ENCODE assay signal across 27 cellular contexts in the genomic region with DNA sequence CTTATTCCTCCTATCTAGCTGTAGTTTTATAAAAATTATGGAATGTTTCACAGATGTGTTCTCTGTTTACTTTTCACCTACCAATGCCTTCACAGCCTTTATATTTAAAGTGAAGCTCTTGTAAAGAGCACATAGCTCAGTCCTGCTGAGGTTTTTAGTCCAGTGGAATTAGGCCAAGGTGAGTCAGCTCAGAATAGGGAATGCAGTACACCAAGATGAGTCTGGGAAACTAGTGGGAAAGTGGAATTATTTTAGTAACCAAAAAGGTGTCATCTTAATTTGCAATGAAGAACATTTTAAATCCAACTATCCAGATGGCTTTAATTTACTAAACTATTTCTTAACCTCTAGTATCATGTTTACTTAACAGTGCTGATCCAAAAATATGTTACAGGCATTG.
A peak's percentile ranks its signal among the peaks of the same experiment; 100 is the strongest.
DNase-seq lines count a peak whose midpoint lies in the region; TF ChIP-seq lines count a peak whose summit lies in the region.
"Had no signal": no experiment of that assay in that cellular context is flagged by ENCODE, and none has a peak within 500 bp of the region (broad histone marks: within the 10 kb centered on the region; RNA-seq: fewer than 3 reads in every experiment).

No MANE protein-coding gene starts in this region.

- H3K36me3 ChIP-seq in GM23248 (ENCODE audit: low read depth), result no peaks in the 10 kb centered on the region
- H3K36me3 ChIP-seq in CD4-positive, alpha-beta memory T cell (ENCODE audit: insufficient read depth, low read length), result no peaks in the 10 kb centered on the region
- H3K36me3 ChIP-seq: spleen, tibial artery had no signal

- no peaks in the 10 kb centered on the region for H4K20me1 ChIP-seq in GM23248 (ENCODE audit: insufficient read depth)

- H3K9me2 ChIP-seq in GM23248 (ENCODE audit: insufficient read depth), result no peaks in the 10 kb centered on the region

- H3K9me3 Mint-ChIP-seq in CD4-positive, alpha-beta memory T cell, result peaks cover 0 to 10% (median 4%) of the 10 kb centered on the region in 8 donors
- H3K9me3 Mint-ChIP-seq in chondrocyte (ENCODE audit: low read depth), result peaks cover 4% of the 10 kb centered on the region
- H3K9me3 Mint-ChIP-seq: activated CD8-positive, alpha-beta T cell treated with anti-CD3 and anti-CD28 coated beads for 36 hours had no signal

- H3K27me3 ChIP-seq in GM23248 (replicated peaks; ENCODE audit: insufficient read depth), result no peaks in the 10 kb centered on the region
- no peaks in the 10 kb centered on the region for H3K27me3 ChIP-seq in CD4-positive, alpha-beta memory T cell (ENCODE audit: insufficient read depth, low read length)

- H3F3A ChIP-seq in GM23248 (ENCODE audit: insufficient read depth), result no peaks in the 10 kb centered on the region

- H3K27me3 Mint-ChIP-seq in CD4-positive, alpha-beta memory T cell, result no peaks in the 10 kb centered on the region
- peaks cover 7% of the 10 kb centered on the region for H3K27me3 Mint-ChIP-seq in chondrocyte (ENCODE audit: low read depth)

- peaks cover 10% of the 10 kb centered on the region; the same call in 1 of the 2 replicates for H3K4me1 ChIP-seq in GM23248 (ENCODE audit: insufficient read depth)
- H3K4me1 ChIP-seq in CD4-positive, alpha-beta memory T cell (ENCODE audit: insufficient read depth, low read length), result no peaks in the 10 kb centered on the region
- H3K4me1 ChIP-seq: spleen, tibial artery had no signal

- H3K9ac ChIP-seq in GM23248, result no peak overlapping the region
- H3K9ac ChIP-seq: KMS-11 had no signal

- no peak for TF ChIP-seq CTCF in astrocyte of the cerebellum (IDR thresholded peaks at IDR 0.05; ENCODE audit: low read depth, low read length, missing control alignments)
- no peak for TF ChIP-seq CTCF in foreskin fibroblast (IDR thresholded peaks at IDR 0.05; ENCODE audit: low read depth, low read length)
- TF ChIP-seq CTCF in chondrocyte (IDR thresholded peaks at IDR 0.05), result no peak

- H3K9me3 ChIP-seq in GM23248 (ENCODE audit: low read depth), result no peaks in the 10 kb centered on the region
- no peaks in the 10 kb centered on the region for H3K9me3 ChIP-seq in CD4-positive, alpha-beta memory T cell (ENCODE audit: control insufficient read depth in 1 of 2, low read length in 2 of 2)
- H3K9me3 ChIP-seq: tibial artery had no signal

- H3K4me3 ChIP-seq in GM23248 (no peak overlapping the region), astrocyte of the cerebellum (ENCODE audit: low read depth, low read length) (no peak overlapping the region), foreskin fibroblast (ENCODE audit: low read depth in 1 of 2, low read length in 2 of 2) (no peak overlapping the region)
- no peak overlapping the region for H3K4me3 ChIP-seq in CD4-positive, alpha-beta memory T cell (ENCODE audit: low read length in 2 of 2)
- H3K4me3 ChIP-seq: PC-9, spleen, tibial artery had no signal

- POLR2A ChIA-PET in CD4-positive, alpha-beta memory T cell (lab: Charles Lee; ENCODE audit: partially characterized antibody), result no interaction called here

- no peaks in the 10 kb centered on the region for H3K4me1 Mint-ChIP-seq in CD4-positive, alpha-beta memory T cell
- H3K4me1 Mint-ChIP-seq in chondrocyte (ENCODE audit: low read depth), result peaks cover 14% of the 10 kb centered on the region

- H3K4me2 ChIP-seq in GM23248 (ENCODE audit: unreplicated experiment), result no peak overlapping the region
- H3K4me2 ChIP-seq: KMS-11, PC-9 had no signal

- CTCF ChIA-PET in CD4-positive, alpha-beta memory T cell (lab: Charles Lee; ENCODE audit: partially characterized antibody), result no interaction called here

- intact Hi-C loops in CD4-positive, alpha-beta memory T cell (cut with micrococcal nuclease), result no loop called here

- H3K27ac ChIP-seq in GM23248, result no peak overlapping the region
- no peak overlapping the region for H3K27ac ChIP-seq in CD4-positive, alpha-beta memory T cell (ENCODE audit: low read depth, low read length)
- H3K27ac ChIP-seq: C4-2B, KMS-11, PC-9, spleen, tibial artery had no signal

- no peak overlapping the region for H2AFZ ChIP-seq in GM23248
- H2AFZ ChIP-seq: PC-9 had no signal

- no peak overlapping the region for H3K27ac Mint-ChIP-seq in CD4-positive, alpha-beta memory T cell
- H3K27ac Mint-ChIP-seq in chondrocyte (ENCODE audit: unreplicated experiment), result no peak overlapping the region
- H3K27ac Mint-ChIP-seq: activated CD8-positive, alpha-beta T cell treated with anti-CD3 and anti-CD28 coated beads for 36 hours; H9 had no signal

- DNase-seq in AG08395 (ENCODE audit: low spot score) (peak; percentile 44), GM23248 (peak; percentile 77), astrocyte of the cerebellum (ENCODE audit: low read depth) (peak; percentile 43), foreskin fibroblast (peak; percentile 42 to 82), chondrocyte (ENCODE audit: low spot score) (no peak), NCI-H2081 treated with DMSO at 0.1 percent for 48 hours (lab: John Stamatoyannopoulos, UW) (no peak), hypothalamus (lab: John Stamatoyannopoulos, UW) (no peak)
- no peak for DNase-seq in CD4-positive, alpha-beta memory T cell
- DNase-seq: activated CD8-positive, alpha-beta T cell treated with anti-CD3 and anti-CD28 coated beads for 36 hours; activated naive CD4-positive, alpha-beta T cell treated with Interleukin-2 at 50 U/mL for 16 hours; activated T-cell treated with anti-CD3 and anti-CD28 coated beads, Interleukin-2, amount 50 U/mL, for 4 hours; amygdala; cerebellar nuclear complex; erythroblast; H9; NCI-H1048; NCI-H1930; NCI-H345; PC-9; SHP77 treated with DMSO at 0.1 percent for 48 hours; spleen; stimulated activated CD4-positive, alpha-beta T cell treated with anti-CD3 and anti-CD28 coated beads, Interleukin-4, amount 100 ng/mL, for 24 hours; stimulated activated naive CD8-positive, alpha-beta T cell treated with anti-CD3 and anti-CD28 coated beads, Interleukin-15, Interleukin-2, amounts not matched to agents 100 U/mL and 50 U/mL, for 24 hours; SW 1271; tibial artery had no signal

- in situ Hi-C loops in GM23248 (cut with MboI) (no loop called here), astrocyte of the cerebellum (cut with HindIII; ENCODE audit: low sequenced_read_pairs) (no loop called here)

- no peaks in the 10 kb centered on the region for H3K79me2 ChIP-seq in GM23248 (ENCODE audit: insufficient read depth)

- no peak overlapping the region for H3K4me3 Mint-ChIP-seq in CD4-positive, alpha-beta memory T cell
- H3K4me3 Mint-ChIP-seq in chondrocyte (ENCODE audit: unreplicated experiment), result no peak overlapping the region
- H3K4me3 Mint-ChIP-seq: activated CD8-positive, alpha-beta T cell treated with anti-CD3 and anti-CD28 coated beads for 36 hours; activated T-cell treated with anti-CD3 and anti-CD28 coated beads, Interleukin-2, amount 50 U/mL, for 4 hours; H9 had no signal

- no peaks in the 10 kb centered on the region for H3K36me3 Mint-ChIP-seq in CD4-positive, alpha-beta memory T cell
- peaks cover 3% of the 10 kb centered on the region for H3K36me3 Mint-ChIP-seq in chondrocyte (ENCODE audit: low read depth)

Comparison
In these comparisons a context has a peak if more than half of its experiments do, and no peak if none do; other contexts are left out.
1. DNase-seq: peak in AG08395 (single experiment), GM23248 (single experiment), astrocyte of the cerebellum (single experiment) and foreskin fibroblast (2 of 2); none in CD4-positive, alpha-beta memory T cell (0 of 5), chondrocyte (single experiment), NCI-H2081 treated with DMSO at 0.1 percent for 48 hours (single experiment) and hypothalamus (0 of 51).